Comparison of ENCODE assay signal across 18 cellular contexts in the genomic region with DNA sequence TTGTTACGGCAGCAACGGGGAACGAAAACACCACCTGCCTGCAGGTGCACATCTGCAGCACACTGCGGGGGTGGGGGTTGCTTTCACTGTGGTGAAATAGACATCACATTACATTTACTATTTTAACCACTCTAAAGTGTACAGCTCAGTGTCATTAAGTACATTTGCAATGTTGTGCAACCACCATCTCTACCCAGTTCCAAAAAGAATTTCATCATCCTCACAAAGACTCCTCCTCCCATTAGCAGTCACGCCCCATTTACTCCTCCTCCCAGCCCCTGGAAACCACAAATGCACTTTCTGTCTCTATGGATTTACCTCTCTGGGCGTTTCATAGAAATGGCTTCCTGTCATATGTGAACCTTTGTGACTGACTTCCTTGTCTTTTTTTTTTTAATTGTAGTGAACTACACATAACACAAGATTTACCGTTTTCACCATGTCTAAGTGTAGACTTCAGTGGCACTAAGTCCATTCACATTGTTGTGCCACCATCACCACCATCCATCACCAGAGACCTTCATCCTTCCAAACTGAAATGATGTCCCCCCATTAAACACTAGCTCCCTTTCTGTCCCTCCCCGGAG. TPM values are rescaled to one million over a fixed set of nuclear protein-coding genes. Genes with fewer than 3 reads are reported as not detected.
DNase-seq lines count a peak whose midpoint lies in the region; ATAC-seq, FAIRE-seq and TF ChIP-seq lines count a peak whose summit lies in the region.
"Not testable (repeated sequence)": the region's sequence is repeated elsewhere in the genome, so short reads cannot be mapped to it uniquely, and the experiment has no call there.
"Had no signal": no experiment of that assay in that cellular context is flagged by ENCODE, and none has a peak within 500 bp of the region (broad histone marks: within the 10 kb centered on the region; RNA-seq: fewer than 3 reads in every experiment).

No MANE protein-coding gene starts in this region.

- not testable (repeated sequence) for TF ChIP-seq POLR2A in NB4 (IDR thresholded peaks at IDR 0.05; ENCODE audit: extremely low read depth, insufficient read length)

- H3K9me3 Mint-ChIP-seq in activated CD4-positive, alpha-beta T cell treated with anti-CD3 and anti-CD28 coated beads for 36 hours (ENCODE audit: low read depth); activated naive CD4-positive, alpha-beta T cell treated with anti-CD3 and anti-CD28 coated beads for 36 hours; natural killer cell treated with Interleukin-12 subunit alpha and Interleukin-12 subunit beta and Interleukin-15 and Interleukin-18, amount 100 ng/mL, for 72 hours: not testable (repeated sequence)

- ATAC-seq in HG02852 (IDR thresholded peaks at IDR 0.05; ENCODE audit: unreplicated experiment) = peak; percentile 55
- peak; percentile 74 for ATAC-seq in activated CD4-positive, alpha-beta T cell treated with anti-CD3 and anti-CD28 coated beads for 36 hours
- ATAC-seq in natural killer cell treated with Interleukin-12 subunit alpha and Interleukin-12 subunit beta and Interleukin-15 and Interleukin-18, amount 100 ng/mL, for 72 hours = not testable (repeated sequence)

- H3K27me3 Mint-ChIP-seq in activated CD4-positive, alpha-beta T cell treated with anti-CD3 and anti-CD28 coated beads for 36 hours; activated naive CD4-positive, alpha-beta T cell treated with anti-CD3 and anti-CD28 coated beads for 36 hours (ENCODE audit: low read depth): not testable (repeated sequence)
- peaks cover 11 to 16% of the 10 kb centered on the region in 2 donors for H3K27me3 Mint-ChIP-seq in natural killer cell treated with Interleukin-12 subunit alpha and Interleukin-12 subunit beta and Interleukin-15 and Interleukin-18, amount 100 ng/mL, for 72 hours

- H3K36me3 Mint-ChIP-seq in activated CD4-positive, alpha-beta T cell treated with anti-CD3 and anti-CD28 coated beads for 36 hours (ENCODE audit: low read depth); activated naive CD4-positive, alpha-beta T cell treated with anti-CD3 and anti-CD28 coated beads for 36 hours (ENCODE audit: low read depth); natural killer cell treated with Interleukin-12 subunit alpha and Interleukin-12 subunit beta and Interleukin-15 and Interleukin-18, amount 100 ng/mL, for 72 hours: not testable (repeated sequence)

- H4K20me1 ChIP-seq in BLaER1; keratinocyte (ENCODE audit: control insufficient read depth, extremely low read depth, insufficient read depth, low read length): not testable (repeated sequence)

- H3K4me3 ChIP-seq in BLaER1; NB4 (ENCODE audit: low read depth, low read length); keratinocyte (ENCODE audit: control insufficient read depth in 2 of 3, extremely low read depth in 1 of 3, insufficient read depth in 2 of 3, low read depth in 1 of 3, low read length in 3 of 3): not testable (repeated sequence)

- not testable (repeated sequence) for H2AFZ ChIP-seq in keratinocyte (ENCODE audit: control insufficient read depth, low read length)

- CTCF ChIA-PET in activated CD4-positive, alpha-beta T cell treated with anti-CD3 and anti-CD28 coated beads for 36 hours (lab: Charles Lee); activated naive CD4-positive, alpha-beta T cell treated with anti-CD3 and anti-CD28 coated beads for 36 hours (lab: Charles Lee): not testable (repeated sequence)

- not testable (repeated sequence) for H3K9me3 ChIP-seq in BLaER1; keratinocyte (ENCODE audit: control insufficient read depth, low read depth, low read length)

- H3K4me2 ChIP-seq in BLaER1 = peak overlapping the region; percentile 44
- H3K4me2 ChIP-seq in keratinocyte (ENCODE audit: control insufficient read depth, extremely low read depth, insufficient read depth, low read depth, low read length) = not testable (repeated sequence)

- not testable (repeated sequence) for H3K27ac Mint-ChIP-seq in activated CD4-positive, alpha-beta T cell treated with anti-CD3 and anti-CD28 coated beads for 36 hours; natural killer cell treated with Interleukin-12 subunit alpha and Interleukin-12 subunit beta and Interleukin-15 and Interleukin-18, amount 100 ng/mL, for 72 hours
- peak overlapping the region; percentile 83 for H3K27ac Mint-ChIP-seq in activated naive CD4-positive, alpha-beta T cell treated with anti-CD3 and anti-CD28 coated beads for 36 hours

- not testable (repeated sequence) for TF ChIP-seq CTCF in NB4 (IDR thresholded peaks at IDR 0.05; ENCODE audit: low read depth, low read length); keratinocyte (optimal IDR thresholded peaks at IDR 0.05 in 1 of 3, IDR thresholded peaks at IDR 0.05 in 1 of 3, conservative IDR thresholded peaks at IDR 0.05 in 1 of 3; ENCODE audit: extremely low read depth in 1 of 3, insufficient read depth in 2 of 3, low read length in 3 of 3)

- intact Hi-C loops in activated CD4-positive, alpha-beta T cell treated with anti-CD3 and anti-CD28 coated beads for 36 hours (cut with DNase I, micrococcal nuclease); activated naive CD4-positive, alpha-beta T cell treated with anti-CD3 and anti-CD28 coated beads for 36 hours (cut with micrococcal nuclease): not testable (repeated sequence)

- H3K27me3 ChIP-seq in BLaER1 = peaks cover 29% of the 10 kb centered on the region
- not testable (repeated sequence) for H3K27me3 ChIP-seq in keratinocyte (ENCODE audit: control insufficient read depth, extremely low read depth, insufficient read depth, low read length)

- H3K4me1 Mint-ChIP-seq in activated CD4-positive, alpha-beta T cell treated with anti-CD3 and anti-CD28 coated beads for 36 hours; natural killer cell treated with Interleukin-12 subunit alpha and Interleukin-12 subunit beta and Interleukin-15 and Interleukin-18, amount 100 ng/mL, for 72 hours (ENCODE audit: low read depth in 2 of 2): not testable (repeated sequence)
- H3K4me1 Mint-ChIP-seq in activated naive CD4-positive, alpha-beta T cell treated with anti-CD3 and anti-CD28 coated beads for 36 hours (ENCODE audit: low read depth) = peaks cover 12% of the 10 kb centered on the region

- H3K79me2 ChIP-seq in keratinocyte (ENCODE audit: control insufficient read depth, insufficient read depth, low read length) = not testable (repeated sequence)

- not testable (repeated sequence) for H3K9ac ChIP-seq in BLaER1; keratinocyte (ENCODE audit: control insufficient read depth, extremely low read depth, insufficient read depth, low read length)

- H3K4me3 Mint-ChIP-seq in activated CD4-positive, alpha-beta T cell treated with anti-CD3 and anti-CD28 coated beads for 36 hours; activated naive CD4-positive, alpha-beta T cell treated with anti-CD3 and anti-CD28 coated beads for 36 hours; natural killer cell treated with Interleukin-12 subunit alpha and Interleukin-12 subunit beta and Interleukin-15 and Interleukin-18, amount 100 ng/mL, for 72 hours: not testable (repeated sequence)

- FAIRE-seq in GM18507 (lab: Jason Lieb, UNC) (peak; percentile 75), keratinocyte (lab: Jason Lieb, UNC) (peak; percentile 9)

- H3K9me1 ChIP-seq in keratinocyte (ENCODE audit: control insufficient read depth, extremely low read depth, insufficient read depth, low read length) = not testable (repeated sequence)

- H3K36me3 ChIP-seq in BLaER1; keratinocyte (ENCODE audit: control insufficient read depth in 2 of 2, extremely low read depth in 1 of 2, insufficient read depth in 2 of 2, low read length in 2 of 2): not testable (repeated sequence)

- dilution Hi-C loops in keratinocyte (cut with MboI; ENCODE audit: extremely low pct_ligation_motif_present, low sequenced_read_pairs) = not testable (repeated sequence)

- POLR2A ChIA-PET in activated CD4-positive, alpha-beta T cell treated with anti-CD3 and anti-CD28 coated beads for 36 hours (lab: Charles Lee) = not testable (repeated sequence)

- H3K4me1 ChIP-seq in BLaER1 = peaks cover 11% of the 10 kb centered on the region
- H3K4me1 ChIP-seq in keratinocyte (ENCODE audit: control insufficient read depth, extremely low read depth, insufficient read depth, low read length) = not testable (repeated sequence)

- not testable (repeated sequence) for H3K27ac ChIP-seq in BLaER1; keratinocyte (ENCODE audit: control insufficient read depth, insufficient read depth, low read length)

- DNase-seq in GM18507 (ENCODE audit: extremely low spot score, insufficient read length, low read depth); activated CD4-positive, alpha-beta T cell treated with anti-CD3 and anti-CD28 coated beads for 36 hours; activated naive CD4-positive, alpha-beta T cell treated with anti-CD3 and anti-CD28 coated beads for 36 hours; keratinocyte (ENCODE audit: low read depth, low spot score): not testable (repeated sequence)
- DNase-seq in NB4 (ENCODE audit: low read depth) = peak; percentile 25
- peak; percentile 29 for DNase-seq in natural killer cell treated with Interleukin-12 subunit alpha and Interleukin-12 subunit beta and Interleukin-15 and Interleukin-18, amount 100 ng/mL, for 72 hours (ENCODE audit: low spot score)

RNA-seq across cellular contexts. Expression of gene PNMA6F, which starts 28.0 kb away (rescaled TPM):
- not detected for total RNA-seq in activated CD4-positive, alpha-beta T cell treated with anti-CD3 and anti-CD28 coated beads for 36 hours
- not detected for total RNA-seq in activated naive CD4-positive, alpha-beta T cell treated with anti-CD3 and anti-CD28 coated beads for 36 hours
- not detected in 3 replicates for polyA plus RNA-seq in keratinocyte
- not detected for polyA plus RNA-seq in keratinocyte (2011; ENCODE audit: low read depth)
- not detected in 2 replicates for polyA plus RNA-seq in keratinocyte (2011; cell fraction: cytosol; rRNA removed)
- not detected in 2 replicates for polyA plus RNA-seq in keratinocyte (2011; cell fraction: nucleus; rRNA removed)
- not detected in 2 replicates for polyA plus RNA-seq in keratinocyte (2012; ENCODE audit: low replicate concordance)
- polyA minus RNA-seq in keratinocyte = not detected in 3 replicates
- polyA minus RNA-seq in keratinocyte (2011; cell fraction: cytosol; rRNA and poly(A)+ RNA removed) = not detected
- not detected in 2 replicates for polyA minus RNA-seq in keratinocyte (2011; cell fraction: nucleus; rRNA and poly(A)+ RNA removed)
- not detected for total RNA-seq in natural killer cell treated with Interleukin-12 subunit alpha and Interleukin-12 subunit beta and Interleukin-15 and Interleukin-18, amount 100 ng/mL, for 72 hours
- total RNA-seq: chondrocyte, fibroblast of lung, mesothelial cell of epicardium, natural killer cell, omental fat pad, PC-9, Right ventricle myocardium superior, skeletal muscle tissue, thoracic aorta, vagina had no signal
- polyA plus RNA-seq: fibroblast of lung had no signal

RNA-seq across cellular contexts. Expression of gene ZNF275, which starts 40.4 kb away (rescaled TPM):
- total RNA-seq in activated CD4-positive, alpha-beta T cell treated with anti-CD3 and anti-CD28 coated beads for 36 hours = 10 to 100 TPM; 11.5 to 13.4 TPM
- 10 to 100 TPM; 10.8 to 11.5 TPM for total RNA-seq in activated naive CD4-positive, alpha-beta T cell treated with anti-CD3 and anti-CD28 coated beads for 36 hours
- 3.4 to 6.4 TPM (median 5.3 TPM) in 3 replicates for polyA plus RNA-seq in keratinocyte
- polyA plus RNA-seq in keratinocyte (2011; ENCODE audit: low read depth) = 0.40 TPM
- polyA plus RNA-seq in keratinocyte (2011; cell fraction: cytosol; rRNA removed) = 3.4 and 4.3 TPM in 2 replicates
- polyA plus RNA-seq in keratinocyte (2011; cell fraction: nucleus; rRNA removed) = 7.5 and 8.0 TPM in 2 replicates
- 0.68 and 4.3 TPM in 2 replicates for polyA plus RNA-seq in keratinocyte (2012; ENCODE audit: low replicate concordance)
- polyA minus RNA-seq in keratinocyte = 4.5 to 9.3 TPM (median 8.9 TPM) in 3 replicates
- polyA minus RNA-seq in keratinocyte (2011; cell fraction: cytosol; rRNA and poly(A)+ RNA removed) = 5.6 TPM
- polyA minus RNA-seq in keratinocyte (2011; cell fraction: nucleus; rRNA and poly(A)+ RNA removed) = 4.0 and 6.4 TPM in 2 replicates
- 10 to 100 TPM; 13.2 to 15.1 TPM for total RNA-seq in natural killer cell treated with Interleukin-12 subunit alpha and Interleukin-12 subunit beta and Interleukin-15 and Interleukin-18, amount 100 ng/mL, for 72 hours
